In the genomic region with DNA sequence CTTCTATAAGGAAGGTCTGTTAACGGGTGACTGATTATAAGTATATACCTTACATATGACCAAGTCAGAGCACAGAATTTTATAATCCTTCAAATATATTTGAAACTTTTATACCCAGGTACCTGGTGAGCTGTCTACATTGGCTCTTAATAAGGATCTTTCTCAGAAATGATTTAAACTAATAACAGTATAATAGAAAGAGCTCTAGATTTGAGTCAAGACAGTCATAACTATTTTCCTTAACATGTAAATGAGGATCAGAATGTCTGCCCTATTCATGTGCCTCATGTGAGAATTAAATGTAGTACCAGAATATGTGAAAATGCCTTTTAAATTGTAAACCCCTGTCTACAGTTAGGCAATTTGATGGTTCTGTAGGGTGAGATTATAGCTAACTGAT, we compare ENCODE assay signal across 2 cellular contexts.
A peak's percentile ranks its signal among the peaks of the same experiment; 100 is the strongest.
TF ChIP-seq lines count a peak whose summit lies in the region.

No MANE protein-coding gene starts in this region.

TF ChIP-seq in HepG2, 621 proteins besides CTCF, POLR2A, EP300 and RAD21:
- TF ChIP-seq RBFOX2 (IDR thresholded peaks at IDR 0.05; ENCODE audit: low read depth, low read length) (0 out of 2 replicates have a peak, but pooled peaks have one; percentile 19), ZKSCAN1 (IDR thresholded peaks at IDR 0.05; ENCODE audit: low read length) (no peak)

TF ChIP-seq in K562, 482 proteins besides CTCF, POLR2A, EP300 and RAD21:
- TF ChIP-seq KHSRP (IDR thresholded peaks at IDR 0.05) (no peak), BRF1 (IDR thresholded peaks at IDR 0.05; ENCODE audit: borderline replicate concordance, extremely low read depth, insufficient read length) (no peak), TRIM24 (IDR thresholded peaks at IDR 0.05) (no peak), CREB1 (IDR thresholded peaks at IDR 0.05) (no peak), CREB1 (CRISPR knock-in tag; IDR thresholded peaks at IDR 0.05) (no peak)
- TF ChIP-seq, protein P1, sequence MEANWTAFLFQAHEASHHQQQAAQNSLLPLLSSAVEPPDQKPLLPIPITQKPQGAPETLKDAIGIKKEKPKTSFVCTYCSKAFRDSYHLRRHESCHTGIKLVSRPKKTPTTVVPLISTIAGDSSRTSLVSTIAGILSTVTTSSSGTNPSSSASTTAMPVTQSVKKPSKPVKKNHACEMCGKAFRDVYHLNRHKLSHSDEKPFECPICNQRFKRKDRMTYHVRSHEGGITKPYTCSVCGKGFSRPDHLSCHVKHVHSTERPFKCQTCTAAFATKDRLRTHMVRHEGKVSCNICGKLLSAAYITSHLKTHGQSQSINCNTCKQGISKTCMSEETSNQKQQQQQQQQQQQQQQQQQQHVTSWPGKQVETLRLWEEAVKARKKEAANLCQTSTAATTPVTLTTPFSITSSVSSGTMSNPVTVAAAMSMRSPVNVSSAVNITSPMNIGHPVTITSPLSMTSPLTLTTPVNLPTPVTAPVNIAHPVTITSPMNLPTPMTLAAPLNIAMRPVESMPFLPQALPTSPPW (CRISPR knock-in tag; IDR thresholded peaks at IDR 0.05), result no peak
TF ChIP-seq in K562: peak in this region for 0.
